In the genomic region with DNA sequence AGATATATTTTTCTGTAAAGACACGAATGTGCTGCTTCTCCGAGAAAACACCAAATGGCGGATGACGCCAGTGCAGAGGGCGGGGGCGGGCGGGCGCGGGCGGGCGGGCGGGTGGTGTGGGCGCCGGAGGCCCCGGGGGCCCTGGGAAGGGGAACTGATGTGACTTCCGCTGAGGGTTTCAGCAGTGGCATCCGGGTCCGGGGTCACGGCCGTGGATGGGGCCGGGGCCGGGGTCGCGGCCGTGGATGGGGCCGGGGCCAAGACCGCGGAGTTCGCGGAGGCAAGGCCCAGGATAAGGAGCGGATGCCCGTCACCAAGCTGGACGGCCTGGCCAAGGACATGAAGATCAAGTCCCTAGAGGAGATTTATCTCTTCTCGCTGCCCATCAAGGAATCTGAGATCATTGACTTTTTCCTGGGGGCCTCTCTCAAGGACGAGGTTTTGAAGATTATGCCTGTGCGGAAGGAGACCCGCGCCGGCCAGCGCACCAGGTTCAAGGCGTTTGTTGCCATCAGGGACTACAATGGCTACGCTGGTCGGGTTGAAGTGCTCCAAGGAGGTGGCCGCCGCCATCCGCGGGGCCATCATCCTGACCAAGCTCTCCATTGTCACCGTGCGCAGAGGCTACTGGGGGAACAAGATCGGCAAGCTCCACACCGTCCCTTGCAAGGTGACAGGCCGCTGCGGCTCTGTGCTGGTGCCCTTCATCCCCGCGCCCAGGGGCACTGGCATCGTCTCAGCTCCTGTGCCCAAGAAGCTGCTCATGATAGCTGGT, we compare ENCODE assay signal across 8 cellular contexts. TPM values are rescaled to one million over a fixed set of nuclear protein-coding genes. Genes with fewer than 3 reads are reported as not detected.
DNase-seq lines count a peak whose midpoint lies in the region; ATAC-seq, FAIRE-seq and TF ChIP-seq lines count a peak whose summit lies in the region.

No MANE protein-coding gene starts in this region.

- no peak overlapping the region for H3K4me2 ChIP-seq in smooth muscle cell

- WGBS in smooth muscle cell (ENCODE audit: low lambda C conversion rate) = 98% methylated on average over 48 of the region's 56 CpGs

- H3K9me3 ChIP-seq in NT2/D1 (ENCODE audit: insufficient read depth, low read length) (no peaks in the 10 kb centered on the region), smooth muscle cell (replicated peaks; ENCODE audit: low read depth) (no peaks in the 10 kb centered on the region)

- peak; percentile 93 for ATAC-seq in Right ventricle myocardium superior (ENCODE audit: poor library complexity)

- H3K4me1 ChIP-seq in NT2/D1 (ENCODE audit: insufficient read depth, insufficient read length) = no peaks in the 10 kb centered on the region
- peaks cover 5% of the 10 kb centered on the region for H3K4me1 ChIP-seq in smooth muscle cell (ENCODE audit: low read depth)

- H3K27me3 ChIP-seq in NT2/D1 (ENCODE audit: insufficient read depth, insufficient read length) (no peaks in the 10 kb centered on the region), smooth muscle cell (ENCODE audit: low read depth) (no peaks in the 10 kb centered on the region)

- no peaks in the 10 kb centered on the region for H3K36me3 ChIP-seq in NT2/D1 (ENCODE audit: insufficient read depth, insufficient read length, low read length)
- no peaks in the 10 kb centered on the region for H3K36me3 ChIP-seq in smooth muscle cell (ENCODE audit: low read depth)

- DNase-seq in GM12865 (ENCODE audit: low read depth) (peak; percentile 68), H54 (ENCODE audit: insufficient read length, low spot score) (no peak), NT2/D1 (ENCODE audit: low read depth, low spot score) (no peak), Right ventricle myocardium superior (peak; percentile 70), putamen (ENCODE audit: low spot score) (peak; percentile 34), smooth muscle cell (lab: John Stamatoyannopoulos, UW; ENCODE audit: unreplicated experiment) (no peak), SIG-M5 (lab: John Stamatoyannopoulos, UW) (no peak)
- DNase-seq in activated gamma-delta T cell treated with anti-CD3 and anti-CD28 coated beads, Interleukin-2, amount 50 U/mL, for 16 hours (ENCODE audit: low read depth) = peak; percentile 37

- no peaks in the 10 kb centered on the region for H4K20me1 ChIP-seq in smooth muscle cell (ENCODE audit: low read depth)

- H3K27ac ChIP-seq in smooth muscle cell (ENCODE audit: low read depth) = no peak overlapping the region

- H3K4me3 ChIP-seq in GM12865 (ENCODE audit: low read depth, low read length) (peak overlapping the region; percentile 64), NT2/D1 (ENCODE audit: insufficient read length, low read depth) (peak overlapping the region; percentile 70), smooth muscle cell (no peak overlapping the region)

- no peaks in the 10 kb centered on the region for H3F3A ChIP-seq in smooth muscle cell (ENCODE audit: low read depth)

- intact Hi-C loops in Right ventricle myocardium superior (cut with DNase I) = no loop called here

- TF ChIP-seq CTCF in GM12865 (IDR thresholded peaks at IDR 0.05; ENCODE audit: insufficient read depth, low read depth, low read length, missing control alignments) (no peak), smooth muscle cell (IDR thresholded peaks at IDR 0.05; ENCODE audit: borderline replicate concordance, insufficient read depth, poor library complexity, severe bottlenecking) (no peak)

- no peak overlapping the region for H2AFZ ChIP-seq in smooth muscle cell (ENCODE audit: low read depth)

- TF ChIP-seq POLR2A in H54 (IDR thresholded peaks at IDR 0.05; ENCODE audit: low read depth, low read length) = 0 out of 2 replicates have a peak, but pooled peaks have one; percentile 27

- FAIRE-seq in H54 (lab: Jason Lieb, UNC) = no peak

- no peaks in the 10 kb centered on the region for H3K79me2 ChIP-seq in smooth muscle cell (ENCODE audit: low read depth)

- H3K9ac ChIP-seq in NT2/D1 (ENCODE audit: insufficient read length, low read depth) = peak overlapping the region; percentile 84
- H3K9ac ChIP-seq in smooth muscle cell (ENCODE audit: low read depth) = no peak overlapping the region

RNA-seq across cellular contexts. Expression of gene IGF2BP3, which starts 20.3 kb away (rescaled TPM):
- not detected for total RNA-seq in Right ventricle myocardium superior
- 28.1 and 35.2 TPM in 2 replicates for total RNA-seq in smooth muscle cell
- 7.9 and 9.7 TPM in 2 replicates for polyA plus RNA-seq in smooth muscle cell

RNA-seq across cellular contexts. Expression of gene TRA2A, which starts 41.2 kb away (rescaled TPM):
- 25.0 TPM for total RNA-seq in Right ventricle myocardium superior
- total RNA-seq in smooth muscle cell = 77.0 and 89.0 TPM in 2 replicates
- 43.0 and 43.9 TPM in 2 replicates for polyA plus RNA-seq in smooth muscle cell

Comparison
In these comparisons a context has a peak if more than half of its experiments do, and no peak if none do; other contexts are left out.
1. DNase-seq: peak in GM12865 (single experiment), activated gamma-delta T cell treated with anti-CD3 and anti-CD28 coated beads, Interleukin-2, amount 50 U/mL, for 16 hours (single experiment), Right ventricle myocardium superior (single experiment) and putamen (single experiment); none in H54 (single experiment), NT2/D1 (single experiment), smooth muscle cell (single experiment) and SIG-M5 (single experiment).
2. RNA of gene IGF2BP3, which starts 20.3 kb away (total RNA-seq): 28.1 to 35.2 TPM in smooth muscle cell; not detected in Right ventricle myocardium superior (single experiment); every median in the first group is over 10 times any median in the second.